In genomic region chr6:108123946-108124345, GRCh38 we compare ENCODE assay signal across 17 cellular contexts. TPM values are rescaled to one million over a fixed set of nuclear protein-coding genes. Genes with fewer than 3 reads are reported as not detected.
A peak's percentile ranks its signal among the peaks of the same experiment; 100 is the strongest.
DNase-seq lines count a peak whose midpoint lies in the region; ATAC-seq and TF ChIP-seq lines count a peak whose summit lies in the region.
"Had no signal": no experiment of that assay in that cellular context is flagged by ENCODE, and none has a peak within 500 bp of the region (broad histone marks: within the 10 kb centered on the region; RNA-seq: fewer than 3 reads in every experiment).

No MANE protein-coding gene starts in this region.

- H3K4me3 ChIP-seq in HEK293 (ENCODE audit: low read depth, low read length) (no peak overlapping the region), mesenchymal stem cell (ENCODE audit: insufficient read depth in 1 of 2, low read depth in 1 of 2, low read length in 2 of 2) (no peak overlapping the region), tibial artery (no peak overlapping the region)

- 16% methylated on average over 7 of the region's 7 CpGs for WGBS in mesenchymal stem cell

- no peak overlapping the region for H2BK15ac ChIP-seq in mesenchymal stem cell (ENCODE audit: low read depth, poor library complexity, severe bottlenecking)

- no peak overlapping the region for H3K4ac ChIP-seq in mesenchymal stem cell (ENCODE audit: low read depth in 1 of 2, low read length in 2 of 2)

- no peak overlapping the region for H3K4me2 ChIP-seq in mesenchymal stem cell (ENCODE audit: low read length, poor library complexity, severe bottlenecking)

- intact Hi-C loops in left ventricle myocardium superior (cut with micrococcal nuclease), result no loop called here
- intact Hi-C loops in tibial artery (cut with DNase I; ENCODE audit: low total_unique reads), result no loop called here

- H3K9me3 ChIP-seq in HEK293 (ENCODE audit: control insufficient read depth, insufficient read depth, low read depth, low read length), result no peaks in the 10 kb centered on the region
- H3K9me3 ChIP-seq in mesenchymal stem cell (ENCODE audit: control insufficient read depth, low read length), result peaks cover 5% of the 10 kb centered on the region
- peaks cover 0 to 6% (median 0%) of the 10 kb centered on the region in 3 donors for H3K9me3 ChIP-seq in tibial artery

- H2BK5ac ChIP-seq in mesenchymal stem cell (ENCODE audit: low read depth, low read length, poor library complexity, severe bottlenecking), result no peak overlapping the region

- DNase-seq in NCI-H345 (lab: John Stamatoyannopoulos, UW), result peak; percentile 41
- no peak for DNase-seq in NCI-H345 treated with DMSO at 0.1 percent for 48 hours (lab: John Stamatoyannopoulos, UW; ENCODE audit: unreplicated experiment)
- peak; percentile 54 for DNase-seq in ecto neural progenitor cell (ENCODE audit: low spot score)
- no peak for DNase-seq in osteocyte (ENCODE audit: extremely low spot score, unreplicated experiment)
- no peak for DNase-seq in left ventricle myocardium superior
- no peak for DNase-seq in mesenchymal stem cell
- DNase-seq in tibial artery, result no peak
- DNase-seq: KBM-7, NCI-H1092, NCI-H1930, NCI-H2227 treated with DMSO at 0.1 percent for 48 hours, NCI-H526 treated with DMSO at 0.1 percent for 48 hours, Right ventricle myocardium superior had no signal

- no peaks in the 10 kb centered on the region for H3K79me1 ChIP-seq in mesenchymal stem cell (replicated peaks; ENCODE audit: low read length, poor library complexity, severe bottlenecking)

- H3K9me3 Mint-ChIP-seq in osteocyte (ENCODE audit: unreplicated experiment), result no peaks in the 10 kb centered on the region

- H2BK12ac ChIP-seq in mesenchymal stem cell (ENCODE audit: low read length in 2 of 2), result no peak overlapping the region

- no peak overlapping the region for H2AFZ ChIP-seq in mesenchymal stem cell (ENCODE audit: low read depth, low read length)

- no peak overlapping the region for H3K4me3 Mint-ChIP-seq in osteocyte (ENCODE audit: unreplicated experiment)

- H3K14ac ChIP-seq in mesenchymal stem cell (ENCODE audit: low read length in 2 of 2), result no peak overlapping the region

- H2BK120ac ChIP-seq in mesenchymal stem cell (ENCODE audit: low read depth, low read length), result no peak overlapping the region

- H3K18ac ChIP-seq in mesenchymal stem cell (ENCODE audit: low read depth in 1 of 2, low read length in 2 of 2), result no peak overlapping the region

- no peak overlapping the region for H3K23ac ChIP-seq in mesenchymal stem cell (ENCODE audit: low read length in 2 of 2)

- H3K27ac ChIP-seq in HEK293 (ENCODE audit: extremely low read depth, low read depth, low read length), result no peak overlapping the region
- H3K27ac ChIP-seq in mesenchymal stem cell (ENCODE audit: low read length, poor library complexity, severe bottlenecking), result no peak overlapping the region
- no peak overlapping the region for H3K27ac ChIP-seq in tibial artery
- H3K27ac ChIP-seq: C4-2B, HL-60 had no signal

- POLR2A ChIA-PET in HEK293 (lab: Yijun Ruan, JAX), result interaction anchor here (1.6 kb wide), 1 partner anchor 10 kb away, joined by 7 read pairs; no protein-coding TSS in a partner anchor

- no peak overlapping the region for H2AK5ac ChIP-seq in mesenchymal stem cell (ENCODE audit: low read length, severe bottlenecking)

- ATAC-seq in left ventricle myocardium superior, result no peak
- ATAC-seq: Panc1 had no signal

- H3K36me3 ChIP-seq in HEK293 (ENCODE audit: control insufficient read depth in 2 of 2, insufficient read depth in 1 of 2, low read length in 2 of 2) (no peaks in the 10 kb centered on the region), mesenchymal stem cell (ENCODE audit: control insufficient read depth in 1 of 2, insufficient read depth in 2 of 2, low read depth in 1 of 2, low read length in 2 of 2) (no peaks in the 10 kb centered on the region), tibial artery (no peaks in the 10 kb centered on the region)

- H4K91ac ChIP-seq in mesenchymal stem cell (ENCODE audit: low read length), result no peak overlapping the region

- CTCF ChIA-PET in HEK293 (lab: Yijun Ruan, JAX), result interaction anchor here (0.7 to 1.0 kb wide), 2 partner anchors 9 to 12 kb away, joined by 4 to 5 read pairs; no protein-coding TSS in a partner anchor

- H3K27me3 Mint-ChIP-seq in osteocyte (ENCODE audit: unreplicated experiment), result peaks cover 31% of the 10 kb centered on the region

- peaks cover 4% of the 10 kb centered on the region for H3K36me3 Mint-ChIP-seq in osteocyte (ENCODE audit: unreplicated experiment)

- H4K8ac ChIP-seq in mesenchymal stem cell (ENCODE audit: low read length), result no peak overlapping the region

- TF ChIP-seq CTCF in HEK293 (tag by site-specific recombination; IDR thresholded peaks at IDR 0.05) (no peak), osteocyte (IDR thresholded peaks at IDR 0.05) (no peak), tibial artery (IDR thresholded peaks at IDR 0.05) (no peak)

- H3K4me1 ChIP-seq in HEK293 (ENCODE audit: control insufficient read depth, insufficient read depth, low read length) (0 out of 2 replicates have a peak, but pooled peaks cover 3% of the 10 kb centered on the region), mesenchymal stem cell (ENCODE audit: control insufficient read depth, insufficient read depth, low read depth, low read length) (peaks cover 14% of the 10 kb centered on the region), tibial artery (peaks cover 0 to 9% (median 6%) of the 10 kb centered on the region in 4 donors)

- H3K27ac Mint-ChIP-seq in osteocyte (ENCODE audit: unreplicated experiment), result peak overlapping the region; percentile 44

- H3K27me3 ChIP-seq in mesenchymal stem cell (ENCODE audit: control insufficient read depth in 1 of 2, insufficient read depth in 1 of 2, low read length in 2 of 2) (peaks cover 78 to 97% of the 10 kb centered on the region in 2 experiments), tibial artery (peaks cover 0 to 68% of the 10 kb centered on the region in 2 donors)

- H3K9ac ChIP-seq in mesenchymal stem cell (ENCODE audit: low read length), result no peak overlapping the region

- H3K4me1 Mint-ChIP-seq in osteocyte (ENCODE audit: unreplicated experiment), result peaks cover 37% of the 10 kb centered on the region

TF ChIP-seq in HEK293, 187 proteins besides CTCF, POLR2A, EP300 and RAD21:
- TF ChIP-seq ZIC2 (tag by site-specific recombination; IDR thresholded peaks at IDR 0.05) (peak; percentile 86), ZNF548 (tag by site-specific recombination; IDR thresholded peaks at IDR 0.05) (no peak), ZNF311 (tag by site-specific recombination; IDR thresholded peaks at IDR 0.05; ENCODE audit: borderline replicate concordance) (no peak), ZNF830 (tag by site-specific recombination; IDR thresholded peaks at IDR 0.05; ENCODE audit: low read depth) (no peak)

RNA-seq across cellular contexts. Expression of gene NR2E1, which starts 41.9 kb away (rescaled TPM):
- not detected in 2 replicates for total RNA-seq in osteocyte
- not detected for total RNA-seq in left ventricle myocardium superior
- not detected for polyA plus RNA-seq in mesenchymal stem cell (2013, experiment 1 of 2)
- not detected for polyA plus RNA-seq in mesenchymal stem cell (2013, experiment 2 of 2)
- total RNA-seq: Right ventricle myocardium superior had no signal

RNA-seq across cellular contexts. Expression of gene OSTM1, which starts 49.4 kb away (rescaled TPM):
- total RNA-seq in osteocyte (49.9 and 54.1 TPM in 2 replicates), left ventricle myocardium superior (36.6 TPM)
- polyA plus RNA-seq in mesenchymal stem cell (2013, experiment 1 of 2), result 48.2 TPM
- 48.8 TPM for polyA plus RNA-seq in mesenchymal stem cell (2013, experiment 2 of 2)

Comparison
In these comparisons a context has a peak if more than half of its experiments do, and no peak if none do; other contexts are left out.
1. DNase-seq: peak in NCI-H345 (single experiment) and ecto neural progenitor cell (single experiment); none in NCI-H345 treated with DMSO at 0.1 percent for 48 hours (single experiment), osteocyte (single experiment), left ventricle myocardium superior (single experiment), mesenchymal stem cell (single experiment) and tibial artery (0 of 2).